In the genomic region with DNA sequence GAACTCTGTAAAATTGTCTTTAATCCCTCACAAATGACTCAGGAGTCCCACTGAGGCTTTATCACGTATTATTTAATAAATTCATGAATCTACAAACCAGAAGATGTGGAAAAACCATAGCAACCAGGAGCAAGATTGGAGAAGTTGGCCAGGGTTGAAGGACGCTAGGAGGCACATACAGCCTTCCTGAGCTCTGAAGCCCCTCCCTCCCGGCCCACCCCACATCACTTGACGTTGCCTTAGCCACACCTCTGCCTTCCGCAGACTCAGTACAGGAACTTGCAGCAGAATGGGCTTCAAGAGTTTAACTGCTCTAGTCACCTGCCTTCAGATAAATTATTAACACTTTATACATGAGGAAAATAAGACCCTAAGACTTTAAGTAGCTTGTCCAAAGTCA, we compare ENCODE assay signal across 22 cellular contexts. TPM values are rescaled to one million over a fixed set of nuclear protein-coding genes. Genes with fewer than 3 reads are reported as not detected.
DNase-seq lines count a peak whose midpoint lies in the region; ATAC-seq, FAIRE-seq and TF ChIP-seq lines count a peak whose summit lies in the region.
"Had no signal": no experiment of that assay in that cellular context is flagged by ENCODE, and none has a peak within 500 bp of the region (broad histone marks: within the 10 kb centered on the region; RNA-seq: fewer than 3 reads in every experiment).

No MANE protein-coding gene starts in this region.

- peak; percentile 63 for FAIRE-seq in GM18507 (lab: Jason Lieb, UNC)
- FAIRE-seq in frontal cortex (lab: Jason Lieb, UNC), result no peak
- FAIRE-seq: GM19239, urothelium cell line had no signal

- no peaks in the 10 kb centered on the region for H3K36me3 Mint-ChIP-seq in WTC11
- H3K36me3 Mint-ChIP-seq: activated naive CD8-positive, alpha-beta T cell treated with anti-CD3 and anti-CD28 coated beads for 36 hours; CD8-positive, alpha-beta memory T cell; naive thymus-derived CD8-positive, alpha-beta T cell had no signal

- POLR2A ChIA-PET in WTC11 (lab: Charles Lee), result no interaction called here

- no peak for DNase-seq in GM18507 (ENCODE audit: extremely low spot score, insufficient read length, low read depth)
- DNase-seq in WTC11 (ENCODE audit: low spot score), result peak; percentile 42
- peak; percentile 54 for DNase-seq in kidney epithelial cell (ENCODE audit: low read depth)
- DNase-seq in HuH-7.5 (ENCODE audit: low spot score), result no peak
- DNase-seq in frontal cortex (ENCODE audit: low spot score in 2 of 2), result no peak
- DNase-seq in NCI-H1105 treated with DMSO at 0.1 percent for 48 hours (lab: John Stamatoyannopoulos, UW), result no peak
- DNase-seq: activated CD4-positive, alpha-beta T cell treated with anti-CD3 and anti-CD28 coated beads for 48 hours; activated naive CD8-positive, alpha-beta T cell treated with anti-CD3 and anti-CD28 coated beads for 36 hours; activated T-cell treated with anti-CD3 and anti-CD28 coated beads, Interleukin-2, amount 50 U/mL, for 1 hour; CD8-positive, alpha-beta memory T cell; central memory CD4-positive, alpha-beta T cell; effector CD8-positive, alpha-beta T cell; MM.1S; naive thymus-derived CD8-positive, alpha-beta T cell; psoas muscle; SIG-M5; stimulated activated naive CD8-positive, alpha-beta T cell treated with anti-CD3 and anti-CD28 coated beads, Interleukin-15, amount 100 ng/mL, for 72 hours had no signal

- 0 out of 2 replicates have a peak, but pooled peaks cover 2% of the 10 kb centered on the region for H3K9me3 Mint-ChIP-seq in WTC11
- H3K9me3 Mint-ChIP-seq: activated naive CD8-positive, alpha-beta T cell treated with anti-CD3 and anti-CD28 coated beads for 36 hours had no signal

- H3K27me3 Mint-ChIP-seq in WTC11 (ENCODE audit: low read depth), result no peaks in the 10 kb centered on the region; the same call in 1 of the 2 replicates
- H3K27me3 Mint-ChIP-seq: activated naive CD8-positive, alpha-beta T cell treated with anti-CD3 and anti-CD28 coated beads for 36 hours; CD8-positive, alpha-beta memory T cell; stimulated activated naive CD8-positive, alpha-beta T cell treated with anti-CD3 and anti-CD28 coated beads, Interleukin-15, amount 100 ng/mL, for 72 hours had no signal

- no peak overlapping the region for H3K4me3 ChIP-seq in kidney epithelial cell (ENCODE audit: low read depth, low read length)
- H3K4me3 ChIP-seq: lung, psoas muscle had no signal

- peak; percentile 57 for ATAC-seq in HG03354 (IDR thresholded peaks at IDR 0.05; ENCODE audit: poor library complexity, severe bottlenecking, unreplicated experiment)
- ATAC-seq in WTC11, result peak; percentile 98
- ATAC-seq in GM18861 (IDR thresholded peaks at IDR 0.05; ENCODE audit: unreplicated experiment), result no peak
- ATAC-seq: naive thymus-derived CD8-positive, alpha-beta T cell; psoas muscle; stimulated activated naive CD8-positive, alpha-beta T cell treated with anti-CD3 and anti-CD28 coated beads, Interleukin-15, amount 100 ng/mL, for 72 hours had no signal

- no peaks in the 10 kb centered on the region for H3K27me3 ChIP-seq in kidney epithelial cell (ENCODE audit: control insufficient read depth, insufficient read depth, low read length)

- CTCF ChIA-PET in WTC11 (lab: Charles Lee), result interaction anchor here (0.6 to 1.2 kb wide), 4 partner anchors 40 to 305 kb away, joined by 3 to 5 read pairs (median 4); no protein-coding TSS in a partner anchor

- H3K4me3 Mint-ChIP-seq in WTC11, result no peak overlapping the region
- H3K4me3 Mint-ChIP-seq: activated naive CD8-positive, alpha-beta T cell treated with anti-CD3 and anti-CD28 coated beads for 36 hours; CD8-positive, alpha-beta memory T cell; naive thymus-derived CD8-positive, alpha-beta T cell; stimulated activated naive CD8-positive, alpha-beta T cell treated with anti-CD3 and anti-CD28 coated beads, Interleukin-15, amount 100 ng/mL, for 72 hours had no signal

- TF ChIP-seq CTCF in WTC11 (IDR thresholded peaks at IDR 0.05), result no peak
- TF ChIP-seq CTCF in kidney epithelial cell (IDR thresholded peaks at IDR 0.05; ENCODE audit: insufficient read depth, low read length, poor library complexity, severe bottlenecking), result peak; percentile 10

- no peak overlapping the region for H3K27ac Mint-ChIP-seq in WTC11
- H3K27ac Mint-ChIP-seq: activated naive CD8-positive, alpha-beta T cell treated with anti-CD3 and anti-CD28 coated beads for 36 hours; CD8-positive, alpha-beta memory T cell; naive thymus-derived CD8-positive, alpha-beta T cell; stimulated activated naive CD8-positive, alpha-beta T cell treated with anti-CD3 and anti-CD28 coated beads, Interleukin-15, amount 100 ng/mL, for 72 hours had no signal

- H3K36me3 ChIP-seq in kidney epithelial cell (ENCODE audit: control insufficient read depth, insufficient read depth, low read length), result no peaks in the 10 kb centered on the region

- peaks cover 21% of the 10 kb centered on the region for H3K4me1 Mint-ChIP-seq in WTC11
- H3K4me1 Mint-ChIP-seq: activated naive CD8-positive, alpha-beta T cell treated with anti-CD3 and anti-CD28 coated beads for 36 hours; CD8-positive, alpha-beta memory T cell; naive thymus-derived CD8-positive, alpha-beta T cell; stimulated activated naive CD8-positive, alpha-beta T cell treated with anti-CD3 and anti-CD28 coated beads, Interleukin-15, amount 100 ng/mL, for 72 hours had no signal

TF ChIP-seq in WTC11, 78 proteins besides CTCF, POLR2A, EP300 and RAD21:
- TF ChIP-seq NR3C1 (CRISPR knock-in tag; conservative IDR thresholded peaks at IDR 0.05; ENCODE audit: low read depth), result no peak
- no peak for TF ChIP-seq KAT7 (CRISPR knock-in tag; IDR thresholded peaks at IDR 0.05; ENCODE audit: borderline replicate concordance)
- TF ChIP-seq SMAD4 (CRISPR knock-in tag; IDR thresholded peaks at IDR 0.05), result no peak
- no peak for TF ChIP-seq NR1H2 (CRISPR knock-in tag; IDR thresholded peaks at IDR 0.05)
- TF ChIP-seq, protein P1, sequence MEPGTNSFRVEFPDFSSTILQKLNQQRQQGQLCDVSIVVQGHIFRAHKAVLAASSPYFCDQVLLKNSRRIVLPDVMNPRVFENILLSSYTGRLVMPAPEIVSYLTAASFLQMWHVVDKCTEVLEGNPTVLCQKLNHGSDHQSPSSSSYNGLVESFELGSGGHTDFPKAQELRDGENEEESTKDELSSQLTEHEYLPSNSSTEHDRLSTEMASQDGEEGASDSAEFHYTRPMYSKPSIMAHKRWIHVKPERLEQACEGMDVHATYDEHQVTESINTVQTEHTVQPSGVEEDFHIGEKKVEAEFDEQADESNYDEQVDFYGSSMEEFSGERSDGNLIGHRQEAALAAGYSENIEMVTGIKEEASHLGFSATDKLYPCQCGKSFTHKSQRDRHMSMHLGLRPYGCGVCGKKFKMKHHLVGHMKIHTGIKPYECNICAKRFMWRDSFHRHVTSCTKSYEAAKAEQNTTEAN (CRISPR knock-in tag; IDR thresholded peaks at IDR 0.05), result no peak
- TF ChIP-seq, protein P2, sequence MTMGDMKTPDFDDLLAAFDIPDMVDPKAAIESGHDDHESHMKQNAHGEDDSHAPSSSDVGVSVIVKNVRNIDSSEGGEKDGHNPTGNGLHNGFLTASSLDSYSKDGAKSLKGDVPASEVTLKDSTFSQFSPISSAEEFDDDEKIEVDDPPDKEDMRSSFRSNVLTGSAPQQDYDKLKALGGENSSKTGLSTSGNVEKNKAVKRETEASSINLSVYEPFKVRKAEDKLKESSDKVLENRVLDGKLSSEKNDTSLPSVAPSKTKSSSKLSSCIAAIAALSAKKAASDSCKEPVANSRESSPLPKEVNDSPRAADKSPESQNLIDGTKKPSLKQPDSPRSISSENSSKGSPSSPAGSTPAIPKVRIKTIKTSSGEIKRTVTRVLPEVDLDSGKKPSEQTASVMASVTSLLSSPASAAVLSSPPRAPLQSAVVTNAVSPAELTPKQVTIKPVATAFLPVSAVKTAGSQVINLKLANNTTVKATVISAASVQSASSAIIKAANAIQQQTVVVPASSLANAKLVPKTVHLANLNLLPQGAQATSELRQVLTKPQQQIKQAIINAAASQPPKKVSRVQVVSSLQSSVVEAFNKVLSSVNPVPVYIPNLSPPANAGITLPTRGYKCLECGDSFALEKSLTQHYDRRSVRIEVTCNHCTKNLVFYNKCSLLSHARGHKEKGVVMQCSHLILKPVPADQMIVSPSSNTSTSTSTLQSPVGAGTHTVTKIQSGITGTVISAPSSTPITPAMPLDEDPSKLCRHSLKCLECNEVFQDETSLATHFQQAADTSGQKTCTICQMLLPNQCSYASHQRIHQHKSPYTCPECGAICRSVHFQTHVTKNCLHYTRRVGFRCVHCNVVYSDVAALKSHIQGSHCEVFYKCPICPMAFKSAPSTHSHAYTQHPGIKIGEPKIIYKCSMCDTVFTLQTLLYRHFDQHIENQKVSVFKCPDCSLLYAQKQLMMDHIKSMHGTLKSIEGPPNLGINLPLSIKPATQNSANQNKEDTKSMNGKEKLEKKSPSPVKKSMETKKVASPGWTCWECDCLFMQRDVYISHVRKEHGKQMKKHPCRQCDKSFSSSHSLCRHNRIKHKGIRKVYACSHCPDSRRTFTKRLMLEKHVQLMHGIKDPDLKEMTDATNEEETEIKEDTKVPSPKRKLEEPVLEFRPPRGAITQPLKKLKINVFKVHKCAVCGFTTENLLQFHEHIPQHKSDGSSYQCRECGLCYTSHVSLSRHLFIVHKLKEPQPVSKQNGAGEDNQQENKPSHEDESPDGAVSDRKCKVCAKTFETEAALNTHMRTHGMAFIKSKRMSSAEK (CRISPR knock-in tag; IDR thresholded peaks at IDR 0.05; ENCODE audit: borderline replicate concordance), result no peak
- TF ChIP-seq ZNF512 (CRISPR knock-in tag; IDR thresholded peaks at IDR 0.05; ENCODE audit: borderline replicate concordance), result no peak
- no peak for TF ChIP-seq HMGA2 (CRISPR knock-in tag; IDR thresholded peaks at IDR 0.05)
- no peak for TF ChIP-seq PRRX2 (CRISPR knock-in tag; IDR thresholded peaks at IDR 0.05)
- no peak for TF ChIP-seq MAX (CRISPR knock-in tag; IDR thresholded peaks at IDR 0.05)
- TF ChIP-seq TEAD4 (CRISPR knock-in tag; IDR thresholded peaks at IDR 0.05), result no peak

RNA-seq across cellular contexts. Expression of gene SLC35F4, which starts 33.9 kb away (rescaled TPM):
- total RNA-seq in WTC11 (2021), result not detected in 3 replicates
- total RNA-seq in kidney epithelial cell, result not detected in 2 replicates
- total RNA-seq in frontal cortex, result 4.5 TPM
- total RNA-seq: activated naive CD8-positive, alpha-beta T cell treated with anti-CD3 and anti-CD28 coated beads for 36 hours; CD8-positive, alpha-beta memory T cell; lung; naive thymus-derived CD8-positive, alpha-beta T cell; psoas muscle had no signal

Comparison
In these comparisons a context has a peak if more than half of its experiments do, and no peak if none do; other contexts are left out.
1. DNase-seq: peak in WTC11 (single experiment) and kidney epithelial cell (single experiment); none in GM18507 (single experiment), HuH-7.5 (single experiment), frontal cortex (0 of 2) and NCI-H1105 treated with DMSO at 0.1 percent for 48 hours (single experiment).